In genomic region chr1:78176448-78176847, GRCh38 we compare ENCODE assay signal across 10 cellular contexts.
DNase-seq lines count a peak whose midpoint lies in the region; ATAC-seq and TF ChIP-seq lines count a peak whose summit lies in the region.
"Had no signal": no experiment of that assay in that cellular context is flagged by ENCODE, and none has a peak within 500 bp of the region (broad histone marks: within the 10 kb centered on the region; RNA-seq: fewer than 3 reads in every experiment).

No MANE protein-coding gene starts in this region.

- H2AFZ ChIP-seq in SK-N-SH (ENCODE audit: low read depth): no peak overlapping the region
- H2AFZ ChIP-seq in hepatocyte: no peak overlapping the region
- H2AFZ ChIP-seq in GM23338: no peak overlapping the region

- POLR2A ChIA-PET in SK-N-SH (lab: Yijun Ruan, JAX): no interaction called here

- CTCF ChIA-PET in SK-N-SH (lab: Yijun Ruan, JAX): interaction anchor here (0.6 kb wide), 1 partner anchor 126 kb away, joined by 4 read pairs; no protein-coding TSS in a partner anchor

- no peak overlapping the region for H3K4me3 ChIP-seq in MG63
- no peak overlapping the region for H3K4me3 ChIP-seq in SK-N-SH (ENCODE audit: low read depth in 2 of 2, low read length in 1 of 2)
- no peak overlapping the region for H3K4me3 ChIP-seq in hepatocyte
- H3K4me3 ChIP-seq in spleen: no peak overlapping the region
- no peak overlapping the region for H3K4me3 ChIP-seq in GM23338

- no peaks in the 10 kb centered on the region for H3K36me3 Mint-ChIP-seq in stimulated activated naive B cell treated with anti-CD40 and anti-IgM and Interleukin-4, amounts not matched to agents 10 μg/mL and 1 μg/mL and 100 μg/mL, for 72 hours
- no peaks in the 10 kb centered on the region for H3K36me3 Mint-ChIP-seq in GM23338 (ENCODE audit: low read depth)
- H3K36me3 Mint-ChIP-seq: activated naive CD8-positive, alpha-beta T cell treated with anti-CD3 and anti-CD28 coated beads for 36 hours had no signal

- no peaks in the 10 kb centered on the region for H3K9me3 Mint-ChIP-seq in stimulated activated naive B cell treated with anti-CD40 and anti-IgM and Interleukin-4, amounts not matched to agents 10 μg/mL and 1 μg/mL and 100 μg/mL, for 72 hours
- no peaks in the 10 kb centered on the region; the same call in 2 of the 3 replicates for H3K9me3 Mint-ChIP-seq in GM23338
- H3K9me3 Mint-ChIP-seq: activated naive CD8-positive, alpha-beta T cell treated with anti-CD3 and anti-CD28 coated beads for 36 hours had no signal

- H3K27me3 Mint-ChIP-seq in stimulated activated naive B cell treated with anti-CD40 and anti-IgM and Interleukin-4, amounts not matched to agents 10 μg/mL and 1 μg/mL and 100 μg/mL, for 72 hours: no peaks in the 10 kb centered on the region
- H3K27me3 Mint-ChIP-seq in GM23338 (ENCODE audit: insufficient read depth, low read depth, poor library complexity): peaks cover 4% of the 10 kb centered on the region

- H3K27ac Mint-ChIP-seq in stimulated activated naive B cell treated with anti-CD40 and anti-IgM and Interleukin-4, amounts not matched to agents 10 μg/mL and 1 μg/mL and 100 μg/mL, for 72 hours: no peak overlapping the region
- H3K27ac Mint-ChIP-seq in GM23338: no peak overlapping the region
- H3K27ac Mint-ChIP-seq: activated naive CD8-positive, alpha-beta T cell treated with anti-CD3 and anti-CD28 coated beads for 36 hours had no signal

- TF ChIP-seq EP300 in SK-N-SH (IDR thresholded peaks at IDR 0.05; ENCODE audit: borderline replicate concordance in 1 of 2, low read depth in 1 of 2, low read length in 1 of 2): no peak

- H4K20me1 ChIP-seq in SK-N-SH (ENCODE audit: insufficient read depth): no peaks in the 10 kb centered on the region
- H4K20me1 ChIP-seq in hepatocyte (ENCODE audit: insufficient read depth, poor library complexity, severe bottlenecking): no peaks in the 10 kb centered on the region
- H4K20me1 ChIP-seq in GM23338 (replicated peaks; ENCODE audit: insufficient read depth): no peaks in the 10 kb centered on the region

- peak overlapping the region in 1 of 2 experiments; percentile 27; a peak in 1 of 4 replicates for H3K27ac ChIP-seq in SK-N-SH (ENCODE audit: low read depth in 2 of 2, low read length in 1 of 2)
- no peak overlapping the region for H3K27ac ChIP-seq in hepatocyte
- no peak overlapping the region for H3K27ac ChIP-seq in spleen
- H3K27ac ChIP-seq in GM23338 (ENCODE audit: low read depth): no peak overlapping the region

- no peak for TF ChIP-seq RAD21 in SK-N-SH (IDR thresholded peaks at IDR 0.05; ENCODE audit: low read length)

- H3K9me3 ChIP-seq in MG63 (no peaks in the 10 kb centered on the region; the same call in 1 of the 2 replicates), SK-N-SH (no peaks in the 10 kb centered on the region), hepatocyte (ENCODE audit: low read depth) (no peaks in the 10 kb centered on the region), spleen (no peaks in the 10 kb centered on the region)

- H3K4me1 Mint-ChIP-seq in stimulated activated naive B cell treated with anti-CD40 and anti-IgM and Interleukin-4, amounts not matched to agents 10 μg/mL and 1 μg/mL and 100 μg/mL, for 72 hours: no peaks in the 10 kb centered on the region
- H3K4me1 Mint-ChIP-seq in GM23338: peaks cover 9% of the 10 kb centered on the region
- H3K4me1 Mint-ChIP-seq: activated naive CD8-positive, alpha-beta T cell treated with anti-CD3 and anti-CD28 coated beads for 36 hours had no signal

- DNase-seq in DMS 273 treated with DMSO at 0.1 percent for 48 hours (lab: John Stamatoyannopoulos, UW): peak; percentile 69
- DNase-seq in MG63: peak; percentile 56
- DNase-seq in SK-N-SH: no peak
- DNase-seq in hepatocyte (ENCODE audit: low spot score): peak; percentile 60
- DNase-seq in stimulated activated naive B cell treated with anti-CD40 and anti-IgM and Interleukin-4, amounts not matched to agents 10 μg/mL and 1 μg/mL and 100 μg/mL, for 72 hours: no peak
- DNase-seq in spleen: no peak
- no peak for DNase-seq in GM23338 (ENCODE audit: low spot score)
- DNase-seq in KG1 (lab: John Stamatoyannopoulos, UW): no peak
- DNase-seq: activated naive CD8-positive, alpha-beta T cell treated with anti-CD3 and anti-CD28 coated beads for 36 hours; occipital lobe had no signal

- no peak overlapping the region for H3K4me3 Mint-ChIP-seq in stimulated activated naive B cell treated with anti-CD40 and anti-IgM and Interleukin-4, amounts not matched to agents 10 μg/mL and 1 μg/mL and 100 μg/mL, for 72 hours
- H3K4me3 Mint-ChIP-seq in GM23338: no peak overlapping the region
- H3K4me3 Mint-ChIP-seq: activated naive CD8-positive, alpha-beta T cell treated with anti-CD3 and anti-CD28 coated beads for 36 hours had no signal

- H3K27me3 ChIP-seq in MG63: no peaks in the 10 kb centered on the region
- no peaks in the 10 kb centered on the region for H3K27me3 ChIP-seq in SK-N-SH (ENCODE audit: insufficient read depth)
- no peaks in the 10 kb centered on the region for H3K27me3 ChIP-seq in hepatocyte
- no peaks in the 10 kb centered on the region for H3K27me3 ChIP-seq in spleen (replicated peaks in 1 of 7)
- H3K27me3 ChIP-seq in GM23338 (ENCODE audit: insufficient read depth): no peaks in the 10 kb centered on the region

- no peak overlapping the region for H3K9ac ChIP-seq in SK-N-SH

- 61% methylated on average over 3 of the region's 3 CpGs for WGBS in SK-N-SH (ENCODE audit: low lambda C conversion rate)
- WGBS in hepatocyte (ENCODE audit: low lambda C conversion rate, missing lambda C conversion rate): 37% methylated on average over 3 of the region's 3 CpGs
- 47 to 88% (median 81%) methylated on average over 3 of the region's 3 CpGs for WGBS in spleen, 5 donors

- TF ChIP-seq CTCF in SK-N-SH (IDR thresholded peaks at IDR 0.05): no peak
- TF ChIP-seq CTCF in hepatocyte (IDR thresholded peaks at IDR 0.05; ENCODE audit: poor library complexity): no peak
- TF ChIP-seq CTCF in spleen (IDR thresholded peaks at IDR 0.05 in 8 of 11, conservative IDR thresholded peaks at IDR 0.05 in 3 of 11): no peak
- no peak for TF ChIP-seq CTCF in GM23338 (conservative IDR thresholded peaks at IDR 0.05; ENCODE audit: low read depth in 2 of 2)

- no peak for TF ChIP-seq POLR2A in spleen (IDR thresholded peaks at IDR 0.05)

- no peaks in the 10 kb centered on the region for H3K9me2 ChIP-seq in SK-N-SH
- no peaks in the 10 kb centered on the region for H3K9me2 ChIP-seq in hepatocyte (replicated peaks; ENCODE audit: insufficient read depth)
- H3K9me2 ChIP-seq in GM23338 (ENCODE audit: insufficient read depth): no peaks in the 10 kb centered on the region; the same call in 1 of the 2 replicates

- no peaks in the 10 kb centered on the region for H3K79me2 ChIP-seq in SK-N-SH (ENCODE audit: insufficient read depth)
- H3K79me2 ChIP-seq in hepatocyte: no peaks in the 10 kb centered on the region
- H3K79me2 ChIP-seq in GM23338 (replicated peaks; ENCODE audit: insufficient read depth): no peaks in the 10 kb centered on the region

- ATAC-seq in stimulated activated naive B cell treated with anti-CD40 and anti-IgM and Interleukin-4, amounts not matched to agents 10 μg/mL and 1 μg/mL and 100 μg/mL, for 72 hours (replicated peaks): no peak
- no peak for ATAC-seq in GM23338

- H3K36me3 ChIP-seq in MG63 (no peaks in the 10 kb centered on the region; the same call in 1 of the 2 replicates), SK-N-SH (replicated peaks in 1 of 2; ENCODE audit: control insufficient read depth in 1 of 2, insufficient read depth in 2 of 2, low read length in 1 of 2) (no peaks in the 10 kb centered on the region), hepatocyte (replicated peaks; ENCODE audit: insufficient read depth, low read depth) (no peaks in the 10 kb centered on the region), spleen (no peaks in the 10 kb centered on the region), GM23338 (ENCODE audit: insufficient read depth) (no peaks in the 10 kb centered on the region)

- peaks cover 18% of the 10 kb centered on the region for H3F3A ChIP-seq in SK-N-SH (replicated peaks; ENCODE audit: insufficient read depth)
- no peaks in the 10 kb centered on the region for H3F3A ChIP-seq in GM23338 (replicated peaks; ENCODE audit: low read depth)

- intact Hi-C loops in spleen (cut with DNase I; ENCODE audit: low total_unique reads): no loop called here

- H3K4me2 ChIP-seq in SK-N-SH (no peak overlapping the region), hepatocyte (no peak overlapping the region), GM23338 (no peak overlapping the region)

- H3K4me1 ChIP-seq in SK-N-SH (ENCODE audit: control insufficient read depth in 1 of 2, insufficient read depth in 2 of 2, low read depth in 1 of 2, low read length in 1 of 2) (peaks cover 0 to 5% of the 10 kb centered on the region in 2 experiments; a peak in 1 of 4 replicates), hepatocyte (ENCODE audit: insufficient read depth) (no peaks in the 10 kb centered on the region), spleen (no peaks in the 10 kb centered on the region), GM23338 (ENCODE audit: insufficient read depth) (peaks cover 3% of the 10 kb centered on the region; the same call in 1 of the 2 replicates)

TF ChIP-seq in SK-N-SH, 30 proteins besides CTCF, POLR2A, EP300 and RAD21 (continues in another document):
- TF ChIP-seq JUND (IDR thresholded peaks at IDR 0.05): 0 out of 2 replicates have a peak, but pooled peaks have one; percentile 29
- no peak for TF ChIP-seq SMC3 (IDR thresholded peaks at IDR 0.05; ENCODE audit: low read depth, low read length)
- TF ChIP-seq MEF2A (IDR thresholded peaks at IDR 0.05; ENCODE audit: borderline replicate concordance, low read depth): no peak
- no peak for TF ChIP-seq FOXJ3 (CRISPR knock-in tag; IDR thresholded peaks at IDR 0.05)
- no peak for TF ChIP-seq GATA2 (CRISPR knock-in tag; IDR thresholded peaks at IDR 0.05)

TF ChIP-seq in GM23338, 12 proteins besides CTCF, POLR2A, EP300 and RAD21 (continues in another document):
- TF ChIP-seq JUNB (IDR thresholded peaks at IDR 0.05; ENCODE audit: unreplicated experiment) (no peak), POLR2AphosphoS5 (IDR thresholded peaks at IDR 0.05; ENCODE audit: low read depth) (no peak), NANOG (IDR thresholded peaks at IDR 0.05; ENCODE audit: borderline replicate concordance) (no peak), ZNF114 (CRISPR knock-in tag; IDR thresholded peaks at IDR 0.05) (no peak), STAT1 (IDR thresholded peaks at IDR 0.05; ENCODE audit: unreplicated experiment) (no peak)

Comparison
In these comparisons a context has a peak if more than half of its experiments do, and no peak if none do; other contexts are left out.
1. DNase-seq: peak in DMS 273 treated with DMSO at 0.1 percent for 48 hours (single experiment), MG63 (single experiment) and hepatocyte (single experiment); none in SK-N-SH (single experiment), stimulated activated naive B cell treated with anti-CD40 and anti-IgM and Interleukin-4, amounts not matched to agents 10 μg/mL and 1 μg/mL and 100 μg/mL, for 72 hours (single experiment), spleen (single experiment), GM23338 (single experiment) and KG1 (single experiment).